Comparison of ENCODE assay signal across 30 cellular contexts in genomic region chr11:20605602-20606091, GRCh38. TPM values are rescaled to one million over a fixed set of nuclear protein-coding genes. Genes with fewer than 3 reads are reported as not detected.
DNase-seq lines count a peak whose midpoint lies in the region; ATAC-seq and TF ChIP-seq lines count a peak whose summit lies in the region.
"Had no signal": no experiment of that assay in that cellular context is flagged by ENCODE, and none has a peak within 500 bp of the region (broad histone marks: within the 10 kb centered on the region; RNA-seq: fewer than 3 reads in every experiment).

No MANE protein-coding gene starts in this region.

- WGBS in neuronal stem cell (ENCODE audit: extremely low coverage in 2 of 2, insufficient read length in 2 of 2, insufficient replicate concordance in 1 of 2), 2 donors = no CpG with 5 or more reads among the region's 26 CpGs

- DNase-seq in WTC11 (ENCODE audit: low spot score) (peak; percentile 17), neuronal stem cell (ENCODE audit: low spot score) (no peak), retina (peak; percentile 53), Kasumi-1 (lab: John Stamatoyannopoulos, UW) (no peak), coronary artery (ENCODE audit: low spot score) (no peak), OCI-LY7 (ENCODE audit: low spot score) (no peak)
- no peak for DNase-seq in activated T-cell treated with anti-CD3 and anti-CD28 coated beads, Interleukin-2, amount 50 U/mL, for 48 hours
- DNase-seq: 8988T; ACHN; BE2C; C1 segment of cervical spinal cord; CD4-positive, alpha-beta memory T cell; CD4-positive, CD25-positive, alpha-beta regulatory T cell; CD8-positive, alpha-beta memory T cell; COR-L47; DMS 273 treated with DMSO at 0.1 percent for 48 hours; DMS153; DMS53; DMS79; DND-41; EL; GDM1 had no signal

- no peaks in the 10 kb centered on the region for H3K9me2 ChIP-seq in OCI-LY7 (ENCODE audit: insufficient read depth, low read length)

- H2BK12ac ChIP-seq in neuronal stem cell (ENCODE audit: low read length) = no peak overlapping the region

- no peak overlapping the region for H3K9ac ChIP-seq in iPS-20b (ENCODE audit: low read depth, low read length)
- H3K9ac ChIP-seq in neuronal stem cell (ENCODE audit: low read depth, low read length, poor library complexity) = no peak overlapping the region
- H3K9ac ChIP-seq: BLaER1 had no signal

- 0 out of 2 replicates have a peak, but pooled peaks have one; percentile 2 for ATAC-seq in WTC11
- ATAC-seq: GM12878 had no signal

- H3K79me2 ChIP-seq in OCI-LY7 (ENCODE audit: insufficient read depth, low read depth, low read length) = no peaks in the 10 kb centered on the region

- H3K36me3 Mint-ChIP-seq in WTC11 = no peaks in the 10 kb centered on the region
- H3K36me3 Mint-ChIP-seq: CD4-positive, alpha-beta memory T cell; CD4-positive, CD25-positive, alpha-beta regulatory T cell had no signal

- H3K27me3 ChIP-seq in iPS-20b (ENCODE audit: insufficient read depth, low read length) (peaks cover 98% of the 10 kb centered on the region), neuronal stem cell (ENCODE audit: control insufficient read depth in 3 of 3, insufficient read depth in 3 of 3, low read depth in 1 of 3, low read length in 3 of 3) (peaks cover 14 to 64% (median 47%) of the 10 kb centered on the region in 3 experiments)
- H3K27me3 ChIP-seq: BE2C had no signal

- BruUV-seq in OCI-LY7 (replicated peaks; lab: Mats Ljungman, UMichigan) = no TSS peak

- H4K8ac ChIP-seq in neuronal stem cell (ENCODE audit: low read depth, low read length) = no peak overlapping the region

- H3K4me1 Mint-ChIP-seq in WTC11 = peaks cover 32% of the 10 kb centered on the region

- no peak overlapping the region for H3K4me2 ChIP-seq in neuronal stem cell (ENCODE audit: insufficient read depth, low read length, poor library complexity, severe bottlenecking)
- H3K4me2 ChIP-seq in OCI-LY7 (ENCODE audit: low read length) = no peak overlapping the region
- H3K4me2 ChIP-seq: BLaER1 had no signal

- no peak overlapping the region for H2BK15ac ChIP-seq in neuronal stem cell (ENCODE audit: low read length)

- H3K9me3 Mint-ChIP-seq in WTC11 = no peaks in the 10 kb centered on the region

- H2BK5ac ChIP-seq in neuronal stem cell (ENCODE audit: low read length) = no peak overlapping the region

- intact Hi-C loops in OCI-LY7 (cut with micrococcal nuclease; ENCODE audit: unreplicated experiment) = no loop called here

- H3K4me1 ChIP-seq in iPS-20b (ENCODE audit: insufficient read depth, low read length) (peaks cover 9% of the 10 kb centered on the region; the same call in 1 of the 2 replicates), neuronal stem cell (ENCODE audit: control insufficient read depth in 2 of 2, insufficient read depth in 1 of 2, low read depth in 1 of 2, low read length in 2 of 2) (peaks cover 0 to 5% of the 10 kb centered on the region in 2 donors), OCI-LY7 (ENCODE audit: insufficient read depth, low read length, poor library complexity, severe bottlenecking) (no peaks in the 10 kb centered on the region)
- H3K4me1 ChIP-seq: BE2C, BLaER1 had no signal

- TF ChIP-seq CTCF in WTC11 (IDR thresholded peaks at IDR 0.05) (no peak), coronary artery (IDR thresholded peaks at IDR 0.05) (no peak), OCI-LY7 (conservative IDR thresholded peaks at IDR 0.05; ENCODE audit: low read length) (no peak)

- H2BK120ac ChIP-seq in neuronal stem cell (ENCODE audit: low read depth, low read length) = no peak overlapping the region

- H3K4me3 Mint-ChIP-seq in WTC11 = peak overlapping the region; percentile 55
- H3K4me3 Mint-ChIP-seq: CD4-positive, alpha-beta memory T cell; CD4-positive, CD25-positive, alpha-beta regulatory T cell; CD8-positive, alpha-beta memory T cell had no signal

- H3K4me3 ChIP-seq in iPS-20b (ENCODE audit: low read length) (peak overlapping the region; percentile 20; the same call in 1 of the 2 replicates), neuronal stem cell (ENCODE audit: low read length in 2 of 2) (no peak overlapping the region), coronary artery (no peak overlapping the region), OCI-LY7 (ENCODE audit: low read depth, low read length, poor library complexity, severe bottlenecking) (no peak overlapping the region)
- H3K4me3 ChIP-seq: BLaER1, GM12878 had no signal

- H3K27me3 Mint-ChIP-seq in WTC11 (ENCODE audit: low read depth) = peaks cover 100% of the 10 kb centered on the region

- no peak overlapping the region for H2AFZ ChIP-seq in neuronal stem cell (ENCODE audit: low read length)
- H2AFZ ChIP-seq in OCI-LY7 (ENCODE audit: low read length) = no peak overlapping the region

- H3K9me3 ChIP-seq in iPS-20b (ENCODE audit: insufficient read depth, low read depth, low read length) (no peaks in the 10 kb centered on the region; the same call in 1 of the 2 replicates), neuronal stem cell (replicated peaks in 1 of 2; ENCODE audit: control insufficient read depth in 2 of 2, insufficient read depth in 1 of 2, low read depth in 1 of 2, low read length in 2 of 2) (peaks cover 0 to 2% of the 10 kb centered on the region in 2 donors), OCI-LY7 (ENCODE audit: low read length) (no peaks in the 10 kb centered on the region)
- H3K9me3 ChIP-seq: BE2C had no signal

- no peaks in the 10 kb centered on the region for H4K20me1 ChIP-seq in OCI-LY7 (ENCODE audit: insufficient read depth, low read length)
- H4K20me1 ChIP-seq: BLaER1 had no signal

- H3K36me3 ChIP-seq in iPS-20b (ENCODE audit: insufficient read depth, low read depth, low read length) = no peaks in the 10 kb centered on the region
- no peaks in the 10 kb centered on the region for H3K36me3 ChIP-seq in neuronal stem cell (replicated peaks in 1 of 2; ENCODE audit: control insufficient read depth in 2 of 2, insufficient read depth in 2 of 2, low read length in 2 of 2)
- no peaks in the 10 kb centered on the region for H3K36me3 ChIP-seq in OCI-LY7 (ENCODE audit: insufficient read depth, low read length)
- H3K36me3 ChIP-seq: BE2C, BLaER1 had no signal

- no peak overlapping the region for H3K27ac Mint-ChIP-seq in WTC11
- H3K27ac Mint-ChIP-seq: CD4-positive, alpha-beta memory T cell; CD4-positive, CD25-positive, alpha-beta regulatory T cell had no signal

- H4K91ac ChIP-seq in neuronal stem cell (ENCODE audit: low read depth, low read length, poor library complexity) = no peak overlapping the region

- CTCF ChIA-PET in WTC11 (lab: Charles Lee) (no interaction called here), OCI-LY7 (lab: Charles Lee; ENCODE audit: unreplicated experiment) (no interaction called here)

- H3K27ac ChIP-seq in iPS-20b (ENCODE audit: low read length) (no peak overlapping the region), neuronal stem cell (replicated peaks; ENCODE audit: low read length) (no peak overlapping the region), coronary artery (no peak overlapping the region), OCI-LY7 (ENCODE audit: low read depth, low read length, poor library complexity, severe bottlenecking) (no peak overlapping the region)
- H3K27ac ChIP-seq: BLaER1 had no signal

- no peak overlapping the region for H3K18ac ChIP-seq in neuronal stem cell (ENCODE audit: low read length)

- POLR2A ChIA-PET in WTC11 (lab: Charles Lee) (no interaction called here), OCI-LY7 (lab: Charles Lee) (no interaction called here)

- H2AK5ac ChIP-seq in neuronal stem cell (ENCODE audit: low read depth, low read length) = no peak overlapping the region

- no peak overlapping the region for H3K14ac ChIP-seq in neuronal stem cell (ENCODE audit: low read length)

- H3K4ac ChIP-seq in neuronal stem cell (ENCODE audit: low read length) = no peak overlapping the region

- no peaks in the 10 kb centered on the region for H3K79me1 ChIP-seq in neuronal stem cell (ENCODE audit: low read depth, low read length)

- peak overlapping the region; percentile 13 for H3K23ac ChIP-seq in neuronal stem cell (ENCODE audit: low read depth, low read length, poor library complexity)

TF ChIP-seq in WTC11, 78 proteins besides CTCF, POLR2A, EP300 and RAD21 (continues in another document):
- no peak for TF ChIP-seq ZNF671 (CRISPR knock-in tag; IDR thresholded peaks at IDR 0.05)
- no peak for TF ChIP-seq ZBTB43 (CRISPR knock-in tag; IDR thresholded peaks at IDR 0.05)

RNA-seq across cellular contexts. Expression of gene SLC6A5, which starts 6.2 kb away (rescaled TPM):
- total RNA-seq in WTC11 (2021) (0.05 TPM in 2 of 3 replicates, not detected in the other), OCI-LY7 (2022) (not detected in 2 replicates)
- not detected for polyA plus RNA-seq in neuronal stem cell (2013, experiment 1 of 2)
- polyA plus RNA-seq in neuronal stem cell (2013, experiment 2 of 2) = not detected
- total RNA-seq in OCI-LY7 (2014; rRNA removed; shearing (Covaris generic)) = not detected in 2 replicates
- total RNA-seq: A673; CD4-positive, alpha-beta memory T cell; CD4-positive, CD25-positive, alpha-beta regulatory T cell; CD8-positive, alpha-beta memory T cell; Daoy; G401; GM12878 had no signal
- polyA plus RNA-seq: AG04450; CD14-positive monocyte; CD4-positive, alpha-beta memory T cell; CD4-positive, CD25-positive, alpha-beta regulatory T cell; CD8-positive, alpha-beta memory T cell had no signal

Comparison
In these comparisons a context has a peak if more than half of its experiments do, and no peak if none do; other contexts are left out.
1. DNase-seq: peak in WTC11 (single experiment) and retina (single experiment); none in neuronal stem cell (single experiment), Kasumi-1 (0 of 2), coronary artery (single experiment), activated T-cell treated with anti-CD3 and anti-CD28 coated beads, Interleukin-2, amount 50 U/mL, for 48 hours (0 of 2) and OCI-LY7 (single experiment).